31 cellular contexts compared by ENCODE assay signal in genomic region chr10:88890681-88891371, GRCh38. TPM values are rescaled to one million over a fixed set of nuclear protein-coding genes. Genes with fewer than 3 reads are reported as not detected.
DNase-seq lines count a peak whose midpoint lies in the region; ATAC-seq, FAIRE-seq and TF ChIP-seq lines count a peak whose summit lies in the region.
"Had no signal": no experiment of that assay in that cellular context is flagged by ENCODE, and none has a peak within 500 bp of the region (broad histone marks: within the 10 kb centered on the region; RNA-seq: fewer than 3 reads in every experiment).

No MANE protein-coding gene starts in this region.

- no peak for DNase-seq in GM12891 (ENCODE audit: insufficient read length, low spot score)
- no peak for DNase-seq in upper lobe of right lung
- no peak for DNase-seq in colonic mucosa
- no peak for DNase-seq in stimulated activated naive CD8-positive, alpha-beta T cell treated with anti-CD3 and anti-CD28 coated beads, Interleukin-15, amount 100 ng/mL, for 72 hours
- DNase-seq: activated CD4-positive, alpha-beta T cell treated with anti-CD3 and anti-CD28 coated beads, Interleukin-2, amount 10 ng/mL, durations not matched to agents 7 days and 5 days; activated CD8-positive, alpha-beta memory T cell treated with anti-CD3 and anti-CD28 coated beads, Interleukin-2, amount 10 ng/mL, durations not matched to agents 7 days and 5 days; activated T-cell treated with anti-CD3 and anti-CD28 coated beads, Interleukin-2, amount 50 U/mL, for 48 hours; CD4-positive, alpha-beta memory T cell; DMS 273 treated with DMSO at 0.1 percent for 48 hours; endodermal cell; gastrocnemius medialis; mesenchymal stem cell; NCI-H1694 treated with DMSO at 0.1 percent for 48 hours; NCI-H524; Peyer's patch; right cardiac atrium; SHP77 treated with DMSO at 0.1 percent for 48 hours; stimulated activated CD4-positive, alpha-beta T cell treated with anti-CD3 and anti-CD28 coated beads, Interleukin-12 subunit alpha, Interleukin-12 subunit beta, amount 100 ng/mL, for 4 hours; stimulated activated CD4-positive, alpha-beta T cell treated with anti-CD3 and anti-CD28 coated beads, Interleukin-4, amount 100 ng/mL, for 1 hour; upper lobe of left lung had no signal

- H3K27me3 ChIP-seq in upper lobe of right lung: no peaks in the 10 kb centered on the region
- no peaks in the 10 kb centered on the region for H3K27me3 ChIP-seq in colonic mucosa
- H3K27me3 ChIP-seq: gastrocnemius medialis, Peyer's patch, upper lobe of left lung had no signal

- no peaks in the 10 kb centered on the region for H3K9me3 Mint-ChIP-seq in IgD-negative memory B cell
- H3K9me3 Mint-ChIP-seq in stimulated activated naive CD8-positive, alpha-beta T cell treated with anti-CD3 and anti-CD28 coated beads, Interleukin-15, amount 100 ng/mL, for 72 hours: no peaks in the 10 kb centered on the region
- H3K9me3 Mint-ChIP-seq: activated CD4-positive, alpha-beta T cell treated with anti-CD3 and anti-CD28 coated beads, Interleukin-2, amount 10 ng/mL, durations not matched to agents 7 days and 5 days; CD4-positive, alpha-beta memory T cell; dendritic cell treated with granulocyte-macrophage colony-stimulating factor and Interleukin-4, amounts not matched to agents 40 ng/mL and 50 ng/mL, for 4 days; endodermal cell; neural crest cell; WTC11 had no signal

- H3K27me3 Mint-ChIP-seq in IgD-negative memory B cell: no peaks in the 10 kb centered on the region
- H3K27me3 Mint-ChIP-seq in stimulated activated naive CD8-positive, alpha-beta T cell treated with anti-CD3 and anti-CD28 coated beads, Interleukin-15, amount 100 ng/mL, for 72 hours: no peaks in the 10 kb centered on the region
- H3K27me3 Mint-ChIP-seq: activated CD4-positive, alpha-beta T cell treated with anti-CD3 and anti-CD28 coated beads, Interleukin-2, amount 10 ng/mL, durations not matched to agents 7 days and 5 days; activated CD8-positive, alpha-beta memory T cell treated with anti-CD3 and anti-CD28 coated beads, Interleukin-2, amount 10 ng/mL, durations not matched to agents 7 days and 5 days; CD4-positive, alpha-beta memory T cell; dendritic cell treated with granulocyte-macrophage colony-stimulating factor and Interleukin-4, amounts not matched to agents 40 ng/mL and 50 ng/mL, for 4 days had no signal

- peaks cover 5% of the 10 kb centered on the region for H3K36me3 Mint-ChIP-seq in IgD-negative memory B cell
- H3K36me3 Mint-ChIP-seq: WTC11 had no signal

- H3K27ac ChIP-seq in upper lobe of right lung (no peak overlapping the region), colonic mucosa (no peak overlapping the region)
- H3K27ac ChIP-seq: gastrocnemius medialis, KMS-11, Peyer's patch, upper lobe of left lung had no signal

- H3K4me1 ChIP-seq in upper lobe of right lung: peaks cover 5% of the 10 kb centered on the region
- H3K4me1 ChIP-seq in colonic mucosa: no peaks in the 10 kb centered on the region
- H3K4me1 ChIP-seq: gastrocnemius medialis had no signal

- intact Hi-C loops in upper lobe of right lung (cut with DNase I): no loop called here
- intact Hi-C loops in colonic mucosa (cut with DNase I): no loop called here

- H3K36me3 ChIP-seq in upper lobe of right lung: no peaks in the 10 kb centered on the region
- no peaks in the 10 kb centered on the region for H3K36me3 ChIP-seq in colonic mucosa
- H3K36me3 ChIP-seq: gastrocnemius medialis, Peyer's patch, upper lobe of left lung had no signal

- no peak for TF ChIP-seq CTCF in upper lobe of right lung (IDR thresholded peaks at IDR 0.05)
- TF ChIP-seq CTCF in colonic mucosa (IDR thresholded peaks at IDR 0.05): no peak

- H3K4me3 ChIP-seq in upper lobe of right lung (no peak overlapping the region), colonic mucosa (no peak overlapping the region)
- H3K4me3 ChIP-seq: gastrocnemius medialis, Peyer's patch, upper lobe of left lung had no signal

- ATAC-seq in upper lobe of right lung (peak; percentile 29), GM21786 (IDR thresholded peaks at IDR 0.05; ENCODE audit: unreplicated experiment) (no peak)
- ATAC-seq in stimulated activated naive CD8-positive, alpha-beta T cell treated with anti-CD3 and anti-CD28 coated beads, Interleukin-15, amount 100 ng/mL, for 72 hours: no peak
- ATAC-seq: activated CD8-positive, alpha-beta memory T cell treated with anti-CD3 and anti-CD28 coated beads, Interleukin-2, amount 10 ng/mL, durations not matched to agents 7 days and 5 days; esophagus mucosa; gastrocnemius medialis; HCT116; left lobe of liver; right cardiac atrium; WTC11 had no signal

- H3K9me3 ChIP-seq in upper lobe of right lung (no peaks in the 10 kb centered on the region), colonic mucosa (no peaks in the 10 kb centered on the region)
- H3K9me3 ChIP-seq: gastrocnemius medialis, Peyer's patch, upper lobe of left lung had no signal

- peaks cover 26 to 57% (median 35%) of the 10 kb centered on the region in 3 donors for H3K4me1 Mint-ChIP-seq in IgD-negative memory B cell
- H3K4me1 Mint-ChIP-seq in stimulated activated naive CD8-positive, alpha-beta T cell treated with anti-CD3 and anti-CD28 coated beads, Interleukin-15, amount 100 ng/mL, for 72 hours: peaks cover 77% of the 10 kb centered on the region
- H3K4me1 Mint-ChIP-seq: neural crest cell had no signal

- peak overlapping the region in 1 of 4 donors; percentile 70 for H3K4me3 Mint-ChIP-seq in IgD-negative memory B cell
- H3K4me3 Mint-ChIP-seq in stimulated activated naive CD8-positive, alpha-beta T cell treated with anti-CD3 and anti-CD28 coated beads, Interleukin-15, amount 100 ng/mL, for 72 hours: no peak overlapping the region
- H3K4me3 Mint-ChIP-seq: activated CD4-positive, alpha-beta T cell treated with anti-CD3 and anti-CD28 coated beads, Interleukin-2, amount 10 ng/mL, durations not matched to agents 7 days and 5 days; activated CD8-positive, alpha-beta memory T cell treated with anti-CD3 and anti-CD28 coated beads, Interleukin-2, amount 10 ng/mL, durations not matched to agents 7 days and 5 days; dendritic cell treated with granulocyte-macrophage colony-stimulating factor and Interleukin-4, amounts not matched to agents 40 ng/mL and 50 ng/mL, for 4 days; endodermal cell; neural crest cell; WTC11 had no signal

- TF ChIP-seq POLR2A in GM12891 (IDR thresholded peaks at IDR 0.05; ENCODE audit: low read depth, low read length): no peak

- peak overlapping the region in 2 of 3 donors; percentile 47 to 73 for H3K27ac Mint-ChIP-seq in IgD-negative memory B cell
- H3K27ac Mint-ChIP-seq in stimulated activated naive CD8-positive, alpha-beta T cell treated with anti-CD3 and anti-CD28 coated beads, Interleukin-15, amount 100 ng/mL, for 72 hours: no peak overlapping the region
- H3K27ac Mint-ChIP-seq: activated CD4-positive, alpha-beta T cell treated with anti-CD3 and anti-CD28 coated beads, Interleukin-2, amount 10 ng/mL, durations not matched to agents 7 days and 5 days; activated CD8-positive, alpha-beta memory T cell treated with anti-CD3 and anti-CD28 coated beads, Interleukin-2, amount 10 ng/mL, durations not matched to agents 7 days and 5 days; endodermal cell; WTC11 had no signal

- FAIRE-seq in GM12891 (lab: Jason Lieb, UNC) (peak; percentile 33), colon (lab: Jason Lieb, UNC) (peak; percentile 10)

- no peak overlapping the region for H3K9ac ChIP-seq in colonic mucosa (ENCODE audit: low read depth in 2 of 2, low read length in 2 of 2)
- H3K9ac ChIP-seq: KMS-11 had no signal

TF ChIP-seq in GM12891, 5 proteins besides CTCF, POLR2A, EP300 and RAD21:
- TF ChIP-seq POU2F2 (IDR thresholded peaks at IDR 0.05; ENCODE audit: low read depth, low read length): no peak
- no peak for TF ChIP-seq TAF1 (IDR thresholded peaks at IDR 0.05; ENCODE audit: low read depth, low read length)
- TF ChIP-seq POLR2AphosphoS5 (IDR thresholded peaks at IDR 0.05; ENCODE audit: low read depth, low read length): no peak
- TF ChIP-seq PAX5 (IDR thresholded peaks at IDR 0.05; ENCODE audit: insufficient read depth, low read length, severe bottlenecking): no peak
- no peak for TF ChIP-seq SPI1 (IDR thresholded peaks at IDR 0.05; ENCODE audit: low read depth, low read length)

RNA-seq across cellular contexts. Expression of gene STAMBPL1, which starts 10.8 kb away (rescaled TPM):
- polyA plus RNA-seq in GM12891 (2012; ENCODE audit: low read depth, missing spikeins): 14.6 TPM
- polyA plus RNA-seq in IgD-negative memory B cell: 19.0 TPM
- total RNA-seq in upper lobe of right lung: 6.8 TPM
- total RNA-seq in colonic mucosa: 10 to 100 TPM; 16.3 to 20.4 TPM
- total RNA-seq: G401 had no signal

RNA-seq across cellular contexts. Expression of gene ANKRD22, which starts 39.2 kb away (rescaled TPM):
- polyA plus RNA-seq in GM12891 (2012; ENCODE audit: low read depth, missing spikeins): 0.39 TPM
- not detected for polyA plus RNA-seq in IgD-negative memory B cell
- total RNA-seq in upper lobe of right lung (2.3 TPM), colonic mucosa (10 to 100 TPM; 26.6 to 28.2 TPM)
- total RNA-seq: endodermal cell, G401, gastrocnemius medialis, left lobe of liver, neural crest cell, WTC11 had no signal
- polyA plus RNA-seq: CD4-positive, alpha-beta memory T cell; right cardiac atrium had no signal

Comparison
In these comparisons a context has a peak if more than half of its experiments do, and no peak if none do; other contexts are left out.
1. H3K27ac Mint-ChIP-seq: peak in IgD-negative memory B cell (2 of 3); none in stimulated activated naive CD8-positive, alpha-beta T cell treated with anti-CD3 and anti-CD28 coated beads, Interleukin-15, amount 100 ng/mL, for 72 hours (0 of 2).